In genomic region chr21:29232601-29233541, GRCh38 we compare ENCODE assay signal across 8 cellular contexts.
A peak's percentile ranks its signal among the peaks of the same experiment; 100 is the strongest.
DNase-seq lines count a peak whose midpoint lies in the region; ATAC-seq and TF ChIP-seq lines count a peak whose summit lies in the region.

No MANE protein-coding gene starts in this region.

- no peak overlapping the region for H3K27ac ChIP-seq in adrenal gland

- no peaks in the 10 kb centered on the region for H3K9me3 ChIP-seq in adrenal gland (replicated peaks in 1 of 3)

- DNase-seq in ELR (ENCODE audit: low read depth) (peak; percentile 89), NOMO-1 treated with DMSO at 0.1 percent for 48 hours (lab: John Stamatoyannopoulos, UW; ENCODE audit: unreplicated experiment) (peak; percentile 79), glomerular visceral epithelial cell (ENCODE audit: extremely low spot score) (peak; percentile 46), NCI-H345 (lab: John Stamatoyannopoulos, UW) (no peak), cerebellar cortex (ENCODE audit: low spot score) (no peak), adrenal gland (no peak)
- DNase-seq in stimulated activated CD4-positive, alpha-beta T cell treated with anti-CD3 and anti-CD28 coated beads, Interleukin-1b, Interleukin-23, amount 100 ng/mL, for 48 hours = no peak

- H3K36me3 ChIP-seq in adrenal gland (replicated peaks in 1 of 2) = no peaks in the 10 kb centered on the region

- intact Hi-C loops in adrenal gland (cut with DNase I) = no loop called here

- H3K4me3 ChIP-seq in adrenal gland = no peak overlapping the region

- peak; percentile 11 for ATAC-seq in GM21737 (IDR thresholded peaks at IDR 0.05; ENCODE audit: unreplicated experiment)

- peaks cover 5 to 7% of the 10 kb centered on the region in 2 donors for H3K4me1 ChIP-seq in adrenal gland (replicated peaks in 1 of 2)

- TF ChIP-seq POLR2A in adrenal gland (IDR thresholded peaks at IDR 0.05) = no peak

- H3K27me3 ChIP-seq in adrenal gland = no peaks in the 10 kb centered on the region

- WGBS in adrenal gland, 4 donors = 56 to 62% (median 57%) methylated on average over 10 of the region's 10 CpGs

- peak in 2 of 6 experiments; percentile 17 to 35 for TF ChIP-seq CTCF in adrenal gland (IDR thresholded peaks at IDR 0.05)

Comparison
In these comparisons a context has a peak if more than half of its experiments do, and no peak if none do; other contexts are left out.
1. DNase-seq: peak in ELR (single experiment), NOMO-1 treated with DMSO at 0.1 percent for 48 hours (single experiment) and glomerular visceral epithelial cell (single experiment); none in stimulated activated CD4-positive, alpha-beta T cell treated with anti-CD3 and anti-CD28 coated beads, Interleukin-1b, Interleukin-23, amount 100 ng/mL, for 48 hours (single experiment), NCI-H345 (single experiment), cerebellar cortex (single experiment) and adrenal gland (0 of 7).